2 cellular contexts compared by ENCODE assay signal in the genomic region with DNA sequence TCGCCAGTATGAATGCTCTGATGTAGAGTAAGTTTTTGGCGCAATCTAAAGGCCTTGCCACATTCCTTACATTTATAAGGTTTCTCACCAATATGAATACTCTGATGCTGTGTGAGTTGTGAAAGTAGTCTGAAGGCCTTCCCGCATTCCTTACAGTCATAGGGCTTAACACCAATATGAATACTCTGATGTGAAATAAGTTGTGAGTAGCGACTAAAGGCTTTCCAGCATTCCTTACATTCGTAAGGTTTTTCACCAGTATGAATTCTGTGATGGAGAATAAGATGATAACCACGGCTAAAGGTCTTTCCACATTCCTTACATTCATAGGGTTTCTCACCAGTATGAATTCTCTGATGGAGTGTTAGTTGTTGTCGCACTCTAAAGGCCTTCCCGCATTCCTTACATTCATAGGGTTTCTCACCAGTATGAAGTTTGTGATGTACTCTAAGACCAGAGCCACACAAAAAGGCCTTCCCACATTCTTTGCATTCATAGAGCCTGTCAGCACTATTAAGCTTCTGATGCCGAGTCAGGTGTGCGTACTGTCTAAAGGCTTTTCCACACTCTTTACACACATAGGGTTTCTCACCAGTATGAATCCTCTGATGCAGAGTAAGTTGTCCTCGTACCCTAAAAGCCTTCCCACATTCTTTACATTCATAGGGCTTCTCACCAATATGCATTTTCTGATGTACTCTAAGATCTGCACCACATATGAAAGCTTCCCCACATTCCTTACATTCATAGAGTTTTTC.
TF ChIP-seq lines count a peak whose summit lies in the region.

No MANE protein-coding gene starts in this region.

TF ChIP-seq in GM23338, 12 proteins besides CTCF, POLR2A, EP300 and RAD21:
- TF ChIP-seq, protein P1, sequence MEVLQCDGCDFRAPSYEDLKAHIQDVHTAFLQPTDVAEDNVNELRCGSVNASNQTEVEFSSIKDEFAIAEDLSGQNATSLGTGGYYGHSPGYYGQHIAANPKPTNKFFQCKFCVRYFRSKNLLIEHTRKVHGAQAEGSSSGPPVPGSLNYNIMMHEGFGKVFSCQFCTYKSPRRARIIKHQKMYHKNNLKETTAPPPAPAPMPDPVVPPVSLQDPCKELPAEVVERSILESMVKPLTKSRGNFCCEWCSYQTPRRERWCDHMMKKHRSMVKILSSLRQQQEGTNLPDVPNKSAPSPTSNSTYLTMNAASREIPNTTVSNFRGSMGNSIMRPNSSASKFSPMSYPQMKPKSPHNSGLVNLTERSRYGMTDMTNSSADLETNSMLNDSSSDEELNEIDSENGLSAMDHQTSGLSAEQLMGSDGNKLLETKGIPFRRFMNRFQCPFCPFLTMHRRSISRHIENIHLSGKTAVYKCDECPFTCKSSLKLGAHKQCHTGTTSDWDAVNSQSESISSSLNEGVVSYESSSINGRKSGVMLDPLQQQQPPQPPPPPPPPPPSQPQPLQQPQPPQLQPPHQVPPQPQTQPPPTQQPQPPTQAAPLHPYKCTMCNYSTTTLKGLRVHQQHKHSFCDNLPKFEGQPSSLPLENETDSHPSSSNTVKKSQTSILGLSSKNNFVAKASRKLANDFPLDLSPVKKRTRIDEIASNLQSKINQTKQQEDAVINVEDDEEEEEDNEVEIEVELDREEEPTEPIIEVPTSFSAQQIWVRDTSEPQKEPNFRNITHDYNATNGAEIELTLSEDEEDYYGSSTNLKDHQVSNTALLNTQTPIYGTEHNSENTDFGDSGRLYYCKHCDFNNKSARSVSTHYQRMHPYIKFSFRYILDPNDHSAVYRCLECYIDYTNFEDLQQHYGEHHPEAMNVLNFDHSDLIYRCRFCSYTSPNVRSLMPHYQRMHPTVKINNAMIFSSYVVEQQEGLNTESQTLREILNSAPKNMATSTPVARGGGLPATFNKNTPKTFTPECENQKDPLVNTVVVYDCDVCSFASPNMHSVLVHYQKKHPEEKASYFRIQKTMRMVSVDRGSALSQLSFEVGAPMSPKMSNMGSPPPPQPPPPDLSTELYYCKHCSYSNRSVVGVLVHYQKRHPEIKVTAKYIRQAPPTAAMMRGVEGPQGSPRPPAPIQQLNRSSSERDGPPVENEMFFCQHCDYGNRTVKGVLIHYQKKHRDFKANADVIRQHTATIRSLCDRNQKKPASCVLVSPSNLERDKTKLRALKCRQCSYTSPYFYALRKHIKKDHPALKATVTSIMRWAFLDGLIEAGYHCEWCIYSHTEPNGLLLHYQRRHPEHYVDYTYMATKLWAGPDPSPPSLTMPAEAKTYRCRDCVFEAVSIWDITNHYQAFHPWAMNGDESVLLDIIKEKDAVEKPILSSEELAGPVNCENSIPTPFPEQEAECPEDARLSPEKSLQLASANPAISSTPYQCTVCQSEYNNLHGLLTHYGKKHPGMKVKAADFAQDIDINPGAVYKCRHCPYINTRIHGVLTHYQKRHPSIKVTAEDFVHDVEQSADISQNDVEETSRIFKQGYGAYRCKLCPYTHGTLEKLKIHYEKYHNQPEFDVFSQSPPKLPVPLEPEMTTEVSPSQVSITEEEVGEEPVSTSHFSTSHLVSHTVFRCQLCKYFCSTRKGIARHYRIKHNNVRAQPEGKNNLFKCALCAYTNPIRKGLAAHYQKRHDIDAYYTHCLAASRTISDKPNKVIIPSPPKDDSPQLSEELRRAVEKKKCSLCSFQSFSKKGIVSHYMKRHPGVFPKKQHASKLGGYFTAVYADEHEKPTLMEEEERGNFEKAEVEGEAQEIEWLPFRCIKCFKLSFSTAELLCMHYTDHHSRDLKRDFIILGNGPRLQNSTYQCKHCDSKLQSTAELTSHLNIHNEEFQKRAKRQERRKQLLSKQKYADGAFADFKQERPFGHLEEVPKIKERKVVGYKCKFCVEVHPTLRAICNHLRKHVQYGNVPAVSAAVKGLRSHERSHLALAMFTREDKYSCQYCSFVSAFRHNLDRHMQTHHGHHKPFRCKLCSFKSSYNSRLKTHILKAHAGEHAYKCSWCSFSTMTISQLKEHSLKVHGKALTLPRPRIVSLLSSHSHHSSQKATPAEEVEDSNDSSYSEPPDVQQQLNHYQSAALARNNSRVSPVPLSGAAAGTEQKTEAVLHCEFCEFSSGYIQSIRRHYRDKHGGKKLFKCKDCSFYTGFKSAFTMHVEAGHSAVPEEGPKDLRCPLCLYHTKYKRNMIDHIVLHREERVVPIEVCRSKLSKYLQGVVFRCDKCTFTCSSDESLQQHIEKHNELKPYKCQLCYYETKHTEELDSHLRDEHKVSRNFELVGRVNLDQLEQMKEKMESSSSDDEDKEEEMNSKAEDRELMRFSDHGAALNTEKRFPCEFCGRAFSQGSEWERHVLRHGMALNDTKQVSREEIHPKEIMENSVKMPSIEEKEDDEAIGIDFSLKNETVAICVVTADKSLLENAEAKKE (CRISPR knock-in tag; IDR thresholded peaks at IDR 0.05): no peak
- no peak for TF ChIP-seq JUNB (IDR thresholded peaks at IDR 0.05; ENCODE audit: unreplicated experiment)

TF ChIP-seq in K562, 482 proteins besides CTCF, POLR2A, EP300 and RAD21:
- TF ChIP-seq, protein P2, sequence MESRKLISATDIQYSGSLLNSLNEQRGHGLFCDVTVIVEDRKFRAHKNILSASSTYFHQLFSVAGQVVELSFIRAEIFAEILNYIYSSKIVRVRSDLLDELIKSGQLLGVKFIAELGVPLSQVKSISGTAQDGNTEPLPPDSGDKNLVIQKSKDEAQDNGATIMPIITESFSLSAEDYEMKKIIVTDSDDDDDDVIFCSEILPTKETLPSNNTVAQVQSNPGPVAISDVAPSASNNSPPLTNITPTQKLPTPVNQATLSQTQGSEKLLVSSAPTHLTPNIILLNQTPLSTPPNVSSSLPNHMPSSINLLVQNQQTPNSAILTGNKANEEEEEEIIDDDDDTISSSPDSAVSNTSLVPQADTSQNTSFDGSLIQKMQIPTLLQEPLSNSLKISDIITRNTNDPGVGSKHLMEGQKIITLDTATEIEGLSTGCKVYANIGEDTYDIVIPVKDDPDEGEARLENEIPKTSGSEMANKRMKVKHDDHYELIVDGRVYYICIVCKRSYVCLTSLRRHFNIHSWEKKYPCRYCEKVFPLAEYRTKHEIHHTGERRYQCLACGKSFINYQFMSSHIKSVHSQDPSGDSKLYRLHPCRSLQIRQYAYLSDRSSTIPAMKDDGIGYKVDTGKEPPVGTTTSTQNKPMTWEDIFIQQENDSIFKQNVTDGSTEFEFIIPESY (CRISPR knock-in tag; IDR thresholded peaks at IDR 0.05): no peak
- TF ChIP-seq ZNF274 (IDR thresholded peaks at IDR 0.05; ENCODE audit: borderline replicate concordance, low read depth, low read length): peak; percentile 93
